In the genomic region with DNA sequence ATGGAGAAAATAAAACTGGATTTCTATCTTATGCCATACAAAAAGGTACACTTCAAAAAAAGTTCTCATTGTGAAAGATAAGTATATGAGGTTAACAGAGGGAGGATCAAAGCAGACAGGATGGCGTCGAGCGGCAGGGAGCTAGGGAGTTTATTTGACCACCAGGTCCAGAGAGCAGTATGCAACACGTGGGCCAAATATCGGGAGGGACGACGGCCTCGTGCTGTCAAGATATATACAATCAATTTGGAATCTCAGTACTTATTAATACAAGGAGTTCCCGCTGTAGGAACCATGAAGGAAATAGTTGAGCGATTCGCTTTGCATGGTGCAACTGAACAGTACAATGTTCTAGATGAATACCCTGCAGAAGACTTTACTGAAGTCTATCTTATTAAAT, we compare ENCODE assay signal across 2 cellular contexts.
TF ChIP-seq lines count a peak whose summit lies in the region.

No MANE protein-coding gene starts in this region.

TF ChIP-seq in IMR-90, 13 proteins besides CTCF, POLR2A, EP300 and RAD21:
- TF ChIP-seq RCOR1 (IDR thresholded peaks at IDR 0.05; ENCODE audit: insufficient replicate concordance, low read length) (no peak), FOS (IDR thresholded peaks at IDR 0.05; ENCODE audit: low read depth, low read length) (no peak), MAFK (IDR thresholded peaks at IDR 0.05; ENCODE audit: low read depth, low read length) (no peak), CEBPB (IDR thresholded peaks at IDR 0.05; ENCODE audit: low read depth, low read length) (no peak), NFE2L2 (IDR thresholded peaks at IDR 0.05; ENCODE audit: low read depth, low read length) (no peak), RFX5 (IDR thresholded peaks at IDR 0.05; ENCODE audit: low read depth, low read length) (no peak), BHLHE40 (IDR thresholded peaks at IDR 0.05; ENCODE audit: low read depth, low read length) (no peak), CHD1 (IDR thresholded peaks at IDR 0.05; ENCODE audit: low read depth, low read length) (no peak), SMC3 (IDR thresholded peaks at IDR 0.05; ENCODE audit: low read depth, low read length) (no peak), MAZ (IDR thresholded peaks at IDR 0.05; ENCODE audit: borderline replicate concordance, low read depth, low read length) (no peak), MXI1 (IDR thresholded peaks at IDR 0.05; ENCODE audit: borderline replicate concordance, low read depth, low read length) (no peak)
- TF ChIP-seq, protein P1, sequence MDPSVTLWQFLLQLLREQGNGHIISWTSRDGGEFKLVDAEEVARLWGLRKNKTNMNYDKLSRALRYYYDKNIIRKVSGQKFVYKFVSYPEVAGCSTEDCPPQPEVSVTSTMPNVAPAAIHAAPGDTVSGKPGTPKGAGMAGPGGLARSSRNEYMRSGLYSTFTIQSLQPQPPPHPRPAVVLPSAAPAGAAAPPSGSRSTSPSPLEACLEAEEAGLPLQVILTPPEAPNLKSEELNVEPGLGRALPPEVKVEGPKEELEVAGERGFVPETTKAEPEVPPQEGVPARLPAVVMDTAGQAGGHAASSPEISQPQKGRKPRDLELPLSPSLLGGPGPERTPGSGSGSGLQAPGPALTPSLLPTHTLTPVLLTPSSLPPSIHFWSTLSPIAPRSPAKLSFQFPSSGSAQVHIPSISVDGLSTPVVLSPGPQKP (IDR thresholded peaks at IDR 0.05; ENCODE audit: borderline replicate concordance, low read depth, low read length), result no peak
- TF ChIP-seq, protein P2, sequence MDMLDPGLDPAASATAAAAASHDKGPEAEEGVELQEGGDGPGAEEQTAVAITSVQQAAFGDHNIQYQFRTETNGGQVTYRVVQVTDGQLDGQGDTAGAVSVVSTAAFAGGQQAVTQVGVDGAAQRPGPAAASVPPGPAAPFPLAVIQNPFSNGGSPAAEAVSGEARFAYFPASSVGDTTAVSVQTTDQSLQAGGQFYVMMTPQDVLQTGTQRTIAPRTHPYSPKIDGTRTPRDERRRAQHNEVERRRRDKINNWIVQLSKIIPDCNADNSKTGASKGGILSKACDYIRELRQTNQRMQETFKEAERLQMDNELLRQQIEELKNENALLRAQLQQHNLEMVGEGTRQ (IDR thresholded peaks at IDR 0.05; ENCODE audit: low read depth, low read length), result no peak

TF ChIP-seq in H1, 55 proteins besides CTCF, POLR2A, EP300 and RAD21:
- TF ChIP-seq JUND (IDR thresholded peaks at IDR 0.05; ENCODE audit: low read length), result no peak
- TF ChIP-seq MAFK (IDR thresholded peaks at IDR 0.05; ENCODE audit: low read depth, low read length), result no peak
- TF ChIP-seq RNF2 (IDR thresholded peaks at IDR 0.05; ENCODE audit: borderline replicate concordance, low read depth, low read length, missing control alignments, poor library complexity, severe bottlenecking), result no peak
- TF ChIP-seq SIRT6 (IDR thresholded peaks at IDR 0.05; ENCODE audit: low read length), result no peak
- TF ChIP-seq FOSL1 (IDR thresholded peaks at IDR 0.05; ENCODE audit: insufficient read depth, low read depth, low read length), result no peak
- TF ChIP-seq BRCA1 (IDR thresholded peaks at IDR 0.05; ENCODE audit: low read depth, low read length), result no peak
- TF ChIP-seq CTBP2 (IDR thresholded peaks at IDR 0.05; ENCODE audit: borderline replicate concordance, insufficient read depth, insufficient read length, low read length), result no peak
- no peak for TF ChIP-seq CBX5 (IDR thresholded peaks at IDR 0.05; ENCODE audit: low read depth, low read length)
